ENCODE assay signal across 12 cellular contexts in genomic region chr17:17140590-17140980, GRCh38.
A peak's percentile ranks its signal among the peaks of the same experiment; 100 is the strongest.
DNase-seq lines count a peak whose midpoint lies in the region; ATAC-seq, FAIRE-seq and TF ChIP-seq lines count a peak whose summit lies in the region.
"Had no signal": no experiment of that assay in that cellular context is flagged by ENCODE, and none has a peak within 500 bp of the region (broad histone marks: within the 10 kb centered on the region; RNA-seq: fewer than 3 reads in every experiment).

No MANE protein-coding gene starts in this region.

- DNase-seq in Daoy (ENCODE audit: low read depth) (peak; percentile 68), RCC 7860 (ENCODE audit: low spot score) (peak; percentile 65), non-pigmented ciliary epithelial cell (ENCODE audit: low read depth) (peak; percentile 35), lower leg skin (ENCODE audit: low spot score in 2 of 2) (no peak), COR-L47 (lab: John Stamatoyannopoulos, UW) (no peak)
- DNase-seq in effector memory CD8-positive, alpha-beta T cell = no peak
- DNase-seq: activated T-cell treated with anti-CD3 and anti-CD28 coated beads, Interleukin-2, amount 50 U/mL, for 48 hours; NCI-H1417 treated with DMSO at 0.1 percent for 48 hours had no signal

- no peaks in the 10 kb centered on the region for H3K27me3 Mint-ChIP-seq in effector memory CD8-positive, alpha-beta T cell
- H3K27me3 Mint-ChIP-seq: progenitor cell of endocrine pancreas had no signal

- peaks cover 47% of the 10 kb centered on the region for H3K36me3 Mint-ChIP-seq in effector memory CD8-positive, alpha-beta T cell (ENCODE audit: insufficient read depth)

- no peaks in the 10 kb centered on the region for H3K9me3 Mint-ChIP-seq in effector memory CD8-positive, alpha-beta T cell

- H3K4me1 Mint-ChIP-seq in effector memory CD8-positive, alpha-beta T cell (ENCODE audit: low read depth in 2 of 2) = peaks cover 0 to 18% of the 10 kb centered on the region in 2 donors

- ATAC-seq in effector memory CD8-positive, alpha-beta T cell (replicated peaks) = peak; percentile 35
- no peak for ATAC-seq in HG03442 (IDR thresholded peaks at IDR 0.05; ENCODE audit: unreplicated experiment)
- no peak for ATAC-seq in HG02981 (IDR thresholded peaks at IDR 0.05; ENCODE audit: unreplicated experiment)

- TF ChIP-seq CTCF in lower leg skin (IDR thresholded peaks at IDR 0.05) = no peak

- no peak for TF ChIP-seq POLR2A in lower leg skin (IDR thresholded peaks at IDR 0.05)

- no peak overlapping the region for H3K4me3 Mint-ChIP-seq in effector memory CD8-positive, alpha-beta T cell

- FAIRE-seq in RCC 7860 (lab: Jason Lieb, UNC) = peak; percentile 74
- FAIRE-seq: TTC549 had no signal

- intact Hi-C loops in lower leg skin (cut with DNase I; ENCODE audit: low total_unique reads) = loop anchor here (5.0 kb wide), 1 partner anchor 172 kb away; no protein-coding TSS in a partner anchor

- H3K4me3 ChIP-seq in lower leg skin (ENCODE audit: low read depth, poor library complexity, severe bottlenecking) = no peak overlapping the region

- WGBS in lower leg skin, 2 donors = 72 to 78% methylated on average over 5 of the region's 5 CpGs

- peak overlapping the region in 1 of 2 donors; percentile 46 for H3K27ac Mint-ChIP-seq in effector memory CD8-positive, alpha-beta T cell
- H3K27ac Mint-ChIP-seq: progenitor cell of endocrine pancreas had no signal

Comparison
In these comparisons a context has a peak if more than half of its experiments do, and no peak if none do; other contexts are left out.
1. DNase-seq: peak in Daoy (single experiment), RCC 7860 (single experiment) and non-pigmented ciliary epithelial cell (single experiment); none in effector memory CD8-positive, alpha-beta T cell (0 of 3), lower leg skin (0 of 2) and COR-L47 (single experiment).